ENCODE assay signal across 13 cellular contexts in the genomic region with DNA sequence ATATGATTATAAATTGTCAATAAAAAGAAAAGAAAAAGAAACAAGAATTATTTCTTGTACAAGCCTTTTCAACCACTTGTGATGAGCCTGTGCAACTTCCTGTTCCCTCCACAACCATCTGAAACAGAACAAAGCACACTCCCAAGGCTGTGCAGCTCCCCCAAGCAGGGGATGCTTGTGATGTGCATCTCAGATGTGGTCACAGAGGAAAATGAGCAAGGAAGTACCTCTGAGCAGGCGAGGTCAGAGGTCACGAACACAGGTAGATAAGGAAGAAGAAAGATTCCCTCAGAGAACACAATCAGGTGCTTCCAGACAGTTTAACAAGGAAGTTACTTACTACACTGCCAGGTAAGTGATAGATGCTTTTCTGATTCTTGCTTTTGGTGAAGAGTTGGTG.
A peak's percentile ranks its signal among the peaks of the same experiment; 100 is the strongest.
DNase-seq lines count a peak whose midpoint lies in the region; ATAC-seq lines count a peak whose summit lies in the region.
"Had no signal": no experiment of that assay in that cellular context is flagged by ENCODE, and none has a peak within 500 bp of the region (broad histone marks: within the 10 kb centered on the region; RNA-seq: fewer than 3 reads in every experiment).

No MANE protein-coding gene starts in this region.

- H3K36me3 Mint-ChIP-seq in CD4-positive, CD25-positive, alpha-beta regulatory T cell: no peaks in the 10 kb centered on the region
- H3K36me3 Mint-ChIP-seq: stimulated activated memory B cell treated with anti-CD40 and anti-IgM and Interleukin-4, amounts not matched to agents 10 μg/mL and 1 μg/mL and 100 μg/mL, for 72 hours had no signal

- peaks cover 0 to 2% (median 0%) of the 10 kb centered on the region in 7 donors for H3K9me3 Mint-ChIP-seq in CD4-positive, CD25-positive, alpha-beta regulatory T cell
- H3K9me3 Mint-ChIP-seq: stimulated activated memory B cell treated with anti-CD40 and anti-IgM and Interleukin-4, amounts not matched to agents 10 μg/mL and 1 μg/mL and 100 μg/mL, for 72 hours had no signal

- H3K4me1 Mint-ChIP-seq in CD4-positive, CD25-positive, alpha-beta regulatory T cell: peaks cover 4 to 24% (median 12%) of the 10 kb centered on the region in 4 donors

- peak overlapping the region; percentile 14 for H3K27ac ChIP-seq in CD4-positive, CD25-positive, alpha-beta regulatory T cell (ENCODE audit: insufficient read depth, low read length, poor library complexity, severe bottlenecking)
- H3K27ac ChIP-seq: esophagus squamous epithelium, ovary had no signal

- H3K4me3 ChIP-seq in CD4-positive, CD25-positive, alpha-beta regulatory T cell (ENCODE audit: low read depth, low read length): peak overlapping the region; percentile 4
- H3K4me3 ChIP-seq: esophagus squamous epithelium, ovary had no signal

- H3K36me3 ChIP-seq in CD4-positive, CD25-positive, alpha-beta regulatory T cell (ENCODE audit: control insufficient read depth, insufficient read depth, low read length): no peaks in the 10 kb centered on the region
- H3K36me3 ChIP-seq: esophagus squamous epithelium, ovary had no signal

- H3K27ac Mint-ChIP-seq in CD4-positive, CD25-positive, alpha-beta regulatory T cell: peak overlapping the region; percentile 8 to 83 (median 68)
- H3K27ac Mint-ChIP-seq: stimulated activated memory B cell treated with anti-CD40 and anti-IgM and Interleukin-4, amounts not matched to agents 10 μg/mL and 1 μg/mL and 100 μg/mL, for 72 hours had no signal

- no peaks in the 10 kb centered on the region for H3K9me3 ChIP-seq in CD4-positive, CD25-positive, alpha-beta regulatory T cell (ENCODE audit: control insufficient read depth in 2 of 2, low read length in 2 of 2)
- H3K9me3 ChIP-seq: esophagus squamous epithelium, ovary had no signal

- no peaks in the 10 kb centered on the region for H3K27me3 ChIP-seq in CD4-positive, CD25-positive, alpha-beta regulatory T cell (ENCODE audit: control insufficient read depth, insufficient read depth, low read length)
- H3K27me3 ChIP-seq: esophagus squamous epithelium, ovary had no signal

- DNase-seq in CD4-positive, CD25-positive, alpha-beta regulatory T cell: peak in 2 of 3 donors; percentile 26 to 61
- peak; percentile 9 for DNase-seq in activated CD4-positive, alpha-beta T cell treated with anti-CD3 and anti-CD28 coated beads, Interleukin-2, amount 50 U/mL, for 1 hour
- peak; percentile 6 for DNase-seq in effector CD4-positive, alpha-beta T cell
- DNase-seq in NCI-H1694 treated with DMSO at 0.1 percent for 48 hours (lab: John Stamatoyannopoulos, UW): no peak
- DNase-seq: esophagus squamous epithelium, mesendoderm, NCI-H2227 treated with DMSO at 0.1 percent for 48 hours, ovary had no signal

- peak overlapping the region in 2 of 4 donors; percentile 10 to 33 for H3K4me3 Mint-ChIP-seq in CD4-positive, CD25-positive, alpha-beta regulatory T cell
- H3K4me3 Mint-ChIP-seq: stimulated activated memory B cell treated with anti-CD40 and anti-IgM and Interleukin-4, amounts not matched to agents 10 μg/mL and 1 μg/mL and 100 μg/mL, for 72 hours had no signal

- H3K27me3 Mint-ChIP-seq in CD4-positive, CD25-positive, alpha-beta regulatory T cell: no peaks in the 10 kb centered on the region
- H3K27me3 Mint-ChIP-seq: stimulated activated memory B cell treated with anti-CD40 and anti-IgM and Interleukin-4, amounts not matched to agents 10 μg/mL and 1 μg/mL and 100 μg/mL, for 72 hours had no signal

- peaks cover 6% of the 10 kb centered on the region for H3K4me1 ChIP-seq in CD4-positive, CD25-positive, alpha-beta regulatory T cell (ENCODE audit: control insufficient read depth, insufficient read depth, low read length, poor library complexity, severe bottlenecking)
- H3K4me1 ChIP-seq: esophagus squamous epithelium had no signal

- ATAC-seq in CD4-positive, CD25-positive, alpha-beta regulatory T cell (ENCODE audit: low read depth in 2 of 2): peak; percentile 71 to 75
- ATAC-seq in HG02610 (IDR thresholded peaks at IDR 0.05; ENCODE audit: unreplicated experiment): peak; percentile 51
- no peak for ATAC-seq in HG03108 (IDR thresholded peaks at IDR 0.05; ENCODE audit: unreplicated experiment)
- no peak for ATAC-seq in HG02571 (IDR thresholded peaks at IDR 0.05; ENCODE audit: unreplicated experiment)
- ATAC-seq in GM21447 (IDR thresholded peaks at IDR 0.05; ENCODE audit: unreplicated experiment): no peak
- ATAC-seq: stimulated activated memory B cell treated with anti-CD40 and anti-IgM and Interleukin-4, amounts not matched to agents 10 μg/mL and 1 μg/mL and 100 μg/mL, for 72 hours had no signal

Comparison
In these comparisons a context has a peak if more than half of its experiments do, and no peak if none do; other contexts are left out.
1. ATAC-seq: peak in CD4-positive, CD25-positive, alpha-beta regulatory T cell (2 of 2) and HG02610 (single experiment); none in HG03108 (single experiment), HG02571 (single experiment) and GM21447 (single experiment).